Comparison of ENCODE assay signal across 25 cellular contexts in genomic region chr2:238039151-238039550, GRCh38.
"Had no signal": no experiment of that assay in that cellular context is flagged by ENCODE, and none has a peak within 500 bp of the region (broad histone marks: within the 10 kb centered on the region; RNA-seq: fewer than 3 reads in every experiment).

No MANE protein-coding gene starts in this region.

- H3K4me3 Mint-ChIP-seq: mesothelial cell of epicardium; naive B cell; nephron progenitor cell; stimulated activated naive B cell treated with anti-CD40 and anti-IgM and Interleukin-4, amounts not matched to agents 10 μg/mL and 1 μg/mL and 100 μg/mL, for 72 hours; stimulated activated naive CD8-positive, alpha-beta T cell treated with anti-CD3 and anti-CD28 coated beads, Interleukin-15, Interleukin-2, amounts not matched to agents 100 ng/mL and 50 ng/mL, for 24 hours had no signal

- DNase-seq: dorsolateral prefrontal cortex; effector CD4-positive, alpha-beta T cell; gastrocnemius medialis; heart left ventricle; mesenchymal stem cell; mucosa of descending colon; naive B cell; nephron progenitor cell; nucleus accumbens; ovary; psoas muscle; right cardiac atrium; spleen; stimulated activated CD4-positive, alpha-beta T cell treated with anti-CD3 and anti-CD28 coated beads, Interleukin-4, amount 100 ng/mL, for 4 hours; stimulated activated naive B cell treated with anti-CD40 and anti-IgM and Interleukin-4, amounts not matched to agents 10 μg/mL and 1 μg/mL and 100 μg/mL, for 72 hours; upper lobe of right lung; uterus had no signal

- H3K36me3 ChIP-seq: ovary, uterus had no signal

- H3K27ac ChIP-seq: dorsolateral prefrontal cortex, gastrocnemius medialis, heart left ventricle, hepatocyte, ovary, psoas muscle, skin epidermis, spleen, thoracic aorta, tibial nerve, upper lobe of right lung, uterus had no signal

- ATAC-seq: gastrocnemius medialis; heart left ventricle; left lobe of liver; mucosa of descending colon; psoas muscle; right cardiac atrium; stimulated activated naive B cell treated with anti-CD40 and anti-IgM and Interleukin-4, amounts not matched to agents 10 μg/mL and 1 μg/mL and 100 μg/mL, for 72 hours; upper lobe of right lung had no signal

- H3K9me3 ChIP-seq: gastrocnemius medialis, heart left ventricle, mucosa of descending colon, ovary, psoas muscle, spleen, thoracic aorta, tibial nerve, upper lobe of right lung, uterus had no signal

- H3K4me1 ChIP-seq: gastrocnemius medialis, psoas muscle, tibial nerve, upper lobe of right lung, uterus had no signal

- H3K27me3 Mint-ChIP-seq: naive B cell; stimulated activated naive B cell treated with anti-CD40 and anti-IgM and Interleukin-4, amounts not matched to agents 10 μg/mL and 1 μg/mL and 100 μg/mL, for 72 hours; stimulated activated naive CD8-positive, alpha-beta T cell treated with anti-CD3 and anti-CD28 coated beads, Interleukin-15, Interleukin-2, amounts not matched to agents 100 ng/mL and 50 ng/mL, for 24 hours had no signal

- H3K27ac Mint-ChIP-seq: mesothelial cell of epicardium; nephron progenitor cell; stimulated activated naive B cell treated with anti-CD40 and anti-IgM and Interleukin-4, amounts not matched to agents 10 μg/mL and 1 μg/mL and 100 μg/mL, for 72 hours; stimulated activated naive CD8-positive, alpha-beta T cell treated with anti-CD3 and anti-CD28 coated beads, Interleukin-15, Interleukin-2, amounts not matched to agents 100 ng/mL and 50 ng/mL, for 24 hours had no signal

- H3K4me1 Mint-ChIP-seq: mesothelial cell of epicardium; nephron progenitor cell; stimulated activated naive B cell treated with anti-CD40 and anti-IgM and Interleukin-4, amounts not matched to agents 10 μg/mL and 1 μg/mL and 100 μg/mL, for 72 hours had no signal

- H3K4me3 ChIP-seq: dorsolateral prefrontal cortex, gastrocnemius medialis, heart left ventricle, hepatocyte, lung, mucosa of descending colon, ovary, psoas muscle, skin epidermis, spleen, thoracic aorta, tibial nerve, upper lobe of right lung, uterus had no signal

- H3K9me3 Mint-ChIP-seq: mesothelial cell of epicardium; naive B cell; nephron progenitor cell; stimulated activated naive B cell treated with anti-CD40 and anti-IgM and Interleukin-4, amounts not matched to agents 10 μg/mL and 1 μg/mL and 100 μg/mL, for 72 hours; stimulated activated naive CD8-positive, alpha-beta T cell treated with anti-CD3 and anti-CD28 coated beads, Interleukin-15, Interleukin-2, amounts not matched to agents 100 ng/mL and 50 ng/mL, for 24 hours had no signal
